13 cellular contexts compared by ENCODE assay signal in the genomic region with DNA sequence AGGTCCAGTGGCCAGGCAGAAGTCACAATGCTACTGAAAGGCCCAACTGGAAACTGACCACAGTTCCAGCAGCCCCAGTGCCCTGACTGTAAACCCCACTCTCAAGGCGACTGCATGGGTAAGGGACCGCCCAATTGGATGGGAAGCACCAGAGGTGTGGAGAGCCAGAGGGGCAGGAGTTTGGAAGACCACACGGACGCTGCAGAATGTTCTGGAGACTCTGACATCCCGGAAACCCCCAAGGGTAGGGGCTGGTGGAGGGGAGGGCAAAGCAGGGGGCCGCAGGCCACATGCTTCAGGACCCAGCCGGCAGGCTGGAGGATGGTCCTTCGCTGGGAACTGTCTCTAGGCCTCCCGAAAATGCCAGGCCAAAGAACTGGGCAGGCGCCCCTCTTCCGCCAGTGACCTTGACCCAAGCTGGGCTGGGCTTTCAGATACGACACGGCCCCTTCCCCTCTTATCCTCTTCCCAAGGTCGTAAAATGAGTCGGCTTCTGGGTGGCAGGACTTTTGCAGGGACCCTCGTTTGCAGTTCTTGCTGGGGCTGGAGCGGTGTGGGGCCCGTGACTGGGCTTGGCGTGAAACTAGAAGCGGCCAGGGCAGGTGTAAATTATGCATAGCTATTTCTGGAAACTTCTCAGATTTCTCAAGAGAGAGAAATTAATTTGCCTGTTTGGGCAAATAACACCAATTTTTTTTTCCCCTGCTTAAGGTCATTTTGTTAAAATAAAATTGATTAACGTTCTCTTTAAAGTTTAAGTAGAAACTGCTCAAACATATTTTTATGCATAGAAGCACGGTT.
A peak's percentile ranks its signal among the peaks of the same experiment; 100 is the strongest.
DNase-seq lines count a peak whose midpoint lies in the region; ATAC-seq and TF ChIP-seq lines count a peak whose summit lies in the region.
"Had no signal": no experiment of that assay in that cellular context is flagged by ENCODE, and none has a peak within 500 bp of the region (broad histone marks: within the 10 kb centered on the region; RNA-seq: fewer than 3 reads in every experiment).

No MANE protein-coding gene starts in this region.

- H2AFZ ChIP-seq in MM.1S (ENCODE audit: low read length): 0 out of 2 replicates have a peak overlapping the region, but pooled peaks have one; percentile 34

- H3K79me2 ChIP-seq in MM.1S (ENCODE audit: low read length): no peaks in the 10 kb centered on the region

- H3K4me1 Mint-ChIP-seq in progenitor cell of endocrine pancreas (ENCODE audit: low read depth): peaks cover 7% of the 10 kb centered on the region
- no peaks in the 10 kb centered on the region for H3K4me1 Mint-ChIP-seq in immature natural killer cell

- H3K9me2 ChIP-seq in MM.1S (replicated peaks; ENCODE audit: insufficient read depth, low read length): no peaks in the 10 kb centered on the region

- peaks cover 3% of the 10 kb centered on the region for H3K9me3 Mint-ChIP-seq in progenitor cell of endocrine pancreas (ENCODE audit: low read depth)
- no peaks in the 10 kb centered on the region for H3K9me3 Mint-ChIP-seq in immature natural killer cell

- no peak overlapping the region for H3K27ac Mint-ChIP-seq in progenitor cell of endocrine pancreas
- no peak overlapping the region for H3K27ac Mint-ChIP-seq in immature natural killer cell

- H4K20me1 ChIP-seq in BLaER1: no peaks in the 10 kb centered on the region
- H4K20me1 ChIP-seq in MM.1S (ENCODE audit: insufficient read depth, low read length): no peaks in the 10 kb centered on the region

- H3K27me3 ChIP-seq in BLaER1: no peaks in the 10 kb centered on the region
- no peaks in the 10 kb centered on the region for H3K27me3 ChIP-seq in MM.1S (replicated peaks; ENCODE audit: insufficient read depth, low read length)
- no peaks in the 10 kb centered on the region for H3K27me3 ChIP-seq in right atrium auricular region

- no peak overlapping the region for H3K27ac ChIP-seq in BLaER1
- H3K27ac ChIP-seq in MM.1S (ENCODE audit: low read length): no peak overlapping the region
- H3K27ac ChIP-seq in right atrium auricular region: no peak overlapping the region

- H3K9ac ChIP-seq in BLaER1 (no peak overlapping the region), MM.1S (ENCODE audit: low read length) (no peak overlapping the region)

- no peaks in the 10 kb centered on the region for H3F3A ChIP-seq in MM.1S (ENCODE audit: insufficient read depth, low read length)

- no peaks in the 10 kb centered on the region; the same call in 1 of the 2 replicates for H3K9me3 ChIP-seq in BLaER1
- no peaks in the 10 kb centered on the region for H3K9me3 ChIP-seq in MM.1S (replicated peaks; ENCODE audit: insufficient read depth, low read length)
- H3K9me3 ChIP-seq in right atrium auricular region: no peaks in the 10 kb centered on the region

- H3K4me3 ChIP-seq in BLaER1: no peak overlapping the region
- H3K4me3 ChIP-seq in MM.1S (ENCODE audit: low read length): 0 out of 2 replicates have a peak overlapping the region, but pooled peaks have one; percentile 1
- peak overlapping the region; percentile 1 to 36 for H3K4me3 ChIP-seq in right atrium auricular region
- H3K4me3 ChIP-seq: lung had no signal

- no peak for TF ChIP-seq CTCF in MM.1S (IDR thresholded peaks at IDR 0.05; ENCODE audit: low read length)
- no peak for TF ChIP-seq CTCF in right atrium auricular region (IDR thresholded peaks at IDR 0.05)
- TF ChIP-seq CTCF in progenitor cell of endocrine pancreas (IDR thresholded peaks at IDR 0.05; ENCODE audit: unreplicated experiment): no peak

- no peak for DNase-seq in MM.1S
- no peak for DNase-seq in right atrium auricular region (ENCODE audit: low spot score)
- DNase-seq in progenitor cell of endocrine pancreas (ENCODE audit: low spot score, unreplicated experiment): no peak
- no peak for DNase-seq in NCI-H146 treated with DMSO at 0.1 percent for 48 hours (lab: John Stamatoyannopoulos, UW; ENCODE audit: unreplicated experiment)
- no peak for DNase-seq in NOMO-1 treated with dmso at 0.1 percent for 144 hours (lab: John Stamatoyannopoulos, UW; ENCODE audit: unreplicated experiment)
- DNase-seq in immature natural killer cell: no peak
- DNase-seq: activated T-cell treated with anti-CD3 and anti-CD28 coated beads for 4 hours; effector memory CD4-positive, alpha-beta T cell; NCI-H1417 treated with DMSO at 0.1 percent for 48 hours; SIG-M5 had no signal

- ATAC-seq in HG02840 (IDR thresholded peaks at IDR 0.05; ENCODE audit: low FRiP score, unreplicated experiment): no peak

- peak overlapping the region; percentile 59 for H3K4me2 ChIP-seq in BLaER1
- H3K4me2 ChIP-seq in MM.1S (ENCODE audit: low read depth, low read length): peak overlapping the region; percentile 49

- peak overlapping the region; percentile 32 for H3K4me3 Mint-ChIP-seq in progenitor cell of endocrine pancreas (ENCODE audit: low read depth)
- no peak overlapping the region for H3K4me3 Mint-ChIP-seq in immature natural killer cell

- H3K27me3 Mint-ChIP-seq in progenitor cell of endocrine pancreas: peaks cover 22% of the 10 kb centered on the region
- peaks cover 2 to 7% (median 6%) of the 10 kb centered on the region in 3 donors for H3K27me3 Mint-ChIP-seq in immature natural killer cell (ENCODE audit: low read depth in 3 of 3)

- H3K36me3 Mint-ChIP-seq in progenitor cell of endocrine pancreas (ENCODE audit: insufficient read depth) (no peaks in the 10 kb centered on the region), immature natural killer cell (no peaks in the 10 kb centered on the region)

- H3K4me1 ChIP-seq in BLaER1: peaks cover 25% of the 10 kb centered on the region
- peaks cover 7% of the 10 kb centered on the region; the same call in 1 of the 2 replicates for H3K4me1 ChIP-seq in MM.1S (ENCODE audit: low read length)
- H3K4me1 ChIP-seq in right atrium auricular region: peaks cover 0 to 7% of the 10 kb centered on the region in 2 donors

- H3K36me3 ChIP-seq in BLaER1 (no peaks in the 10 kb centered on the region), MM.1S (replicated peaks; ENCODE audit: insufficient read depth, low read length) (no peaks in the 10 kb centered on the region), right atrium auricular region (no peaks in the 10 kb centered on the region)
